In genomic region chr10:69468771-69469129, GRCh38 we compare ENCODE assay signal across 19 cellular contexts. TPM values are rescaled to one million over a fixed set of nuclear protein-coding genes. Genes with fewer than 3 reads are reported as not detected.
DNase-seq lines count a peak whose midpoint lies in the region; ATAC-seq, FAIRE-seq and TF ChIP-seq lines count a peak whose summit lies in the region.
"Had no signal": no experiment of that assay in that cellular context is flagged by ENCODE, and none has a peak within 500 bp of the region (broad histone marks: within the 10 kb centered on the region; RNA-seq: fewer than 3 reads in every experiment).

No MANE protein-coding gene starts in this region.

- H3K36me3 ChIP-seq in Panc1 (ENCODE audit: control insufficient read depth, insufficient read depth, low read length) (0 out of 2 replicates have a peak, but pooled peaks cover 3% of the 10 kb centered on the region), esophagus muscularis mucosa (no peaks in the 10 kb centered on the region), Peyer's patch (no peaks in the 10 kb centered on the region)

- peak overlapping the region; percentile 27; the same call in 1 of the 2 replicates for H3K27ac ChIP-seq in C4-2B
- peak overlapping the region; percentile 67 for H3K27ac ChIP-seq in Panc1 (ENCODE audit: low read length)
- peak overlapping the region; percentile 85 to 92 (median 90) for H3K27ac ChIP-seq in esophagus muscularis mucosa (replicated peaks in 1 of 4)
- H3K27ac ChIP-seq in Peyer's patch, result peak overlapping the region in 1 of 4 donors; percentile 46

- H3K4me3 ChIP-seq in Panc1 (ENCODE audit: low read depth in 2 of 2, low read length in 2 of 2) (no peak overlapping the region), esophagus muscularis mucosa (no peak overlapping the region), retinal pigment epithelial cell (ENCODE audit: low read length) (no peak overlapping the region), Peyer's patch (no peak overlapping the region)
- H3K4me3 ChIP-seq: GM12878 had no signal

- ATAC-seq in Panc1, result no peak
- ATAC-seq: GM12878 had no signal

- no peak for TF ChIP-seq POLR2A in esophagus muscularis mucosa (IDR thresholded peaks at IDR 0.05; ENCODE audit: low read depth)
- no peak for TF ChIP-seq POLR2A in Peyer's patch (IDR thresholded peaks at IDR 0.05)

- peaks cover 72% of the 10 kb centered on the region for H3K4me1 ChIP-seq in Panc1 (ENCODE audit: control insufficient read depth, insufficient read depth, low read length)
- H3K4me1 ChIP-seq in esophagus muscularis mucosa, result peaks cover 70 to 98% (median 91%) of the 10 kb centered on the region in 4 donors
- peaks cover 0 to 51% (median 3%) of the 10 kb centered on the region in 4 donors for H3K4me1 ChIP-seq in Peyer's patch

- intact Hi-C loops in Panc1 (cut with micrococcal nuclease; ENCODE audit: unreplicated experiment), result no loop called here
- intact Hi-C loops in esophagus muscularis mucosa (cut with DNase I), result no loop called here

- 83% methylated on average over 5 of the region's 5 CpGs for WGBS in esophagus muscularis mucosa

- FAIRE-seq in GM19239 (lab: Jason Lieb, UNC), result no peak
- FAIRE-seq: GM12878 had no signal

- CTCF ChIA-PET in Panc1 (lab: Charles Lee), result interaction anchor here (0.7 to 0.9 kb wide), 2 partner anchors 60 to 173 kb away, joined by 3 to 8 read pairs; no protein-coding TSS in a partner anchor

- H3K9me3 ChIP-seq in Panc1 (ENCODE audit: control insufficient read depth, insufficient read depth, low read depth, low read length) (no peaks in the 10 kb centered on the region), esophagus muscularis mucosa (no peaks in the 10 kb centered on the region), Peyer's patch (no peaks in the 10 kb centered on the region)
- H3K9me3 ChIP-seq: SK-N-SH had no signal

- TF ChIP-seq EP300 in esophagus muscularis mucosa (IDR thresholded peaks at IDR 0.05), result no peak

- no peak for DNase-seq in Panc1 (ENCODE audit: low read depth, low spot score)
- DNase-seq in esophagus muscularis mucosa (ENCODE audit: extremely low spot score), result no peak
- DNase-seq in retinal pigment epithelial cell (ENCODE audit: low read depth), result peak; percentile 78
- no peak for DNase-seq in RPMI8226
- no peak for DNase-seq in GM19239 (ENCODE audit: insufficient read length, low spot score)
- no peak for DNase-seq in Peyer's patch
- DNase-seq in NCI-H510A (lab: John Stamatoyannopoulos, UW), result no peak
- DNase-seq: activated T-cell treated with anti-CD3 and anti-CD28 coated beads, Interleukin-2, amount 50 U/mL, for 24 hours; effector CD8-positive, alpha-beta T cell; foreskin melanocyte; H7; mesenchymal stem cell; NCI-H226; nephron progenitor cell; SK-N-SH; stimulated activated CD4-positive, alpha-beta T cell treated with anti-CD3 and anti-CD28 coated beads, Interleukin-1b, Interleukin-23, amount 100 ng/mL, for 48 hours had no signal

- TF ChIP-seq CTCF in C4-2B (conservative IDR thresholded peaks at IDR 0.05) (no peak), Panc1 (IDR thresholded peaks at IDR 0.05) (no peak), esophagus muscularis mucosa (IDR thresholded peaks at IDR 0.05) (no peak), retinal pigment epithelial cell (conservative IDR thresholded peaks at IDR 0.05; ENCODE audit: low read depth, low read length) (no peak), Peyer's patch (IDR thresholded peaks at IDR 0.05) (no peak)

- in situ Hi-C loops in Panc1 (cut with HindIII; ENCODE audit: low pct_unique_long_range_greater_than_20kb, low sequenced_read_pairs), result no loop called here

- BruUV-seq in Panc1 (replicated peaks; lab: Mats Ljungman, UMichigan), result no TSS peak

- H3K27me3 ChIP-seq in Panc1 (ENCODE audit: control insufficient read depth, insufficient read depth, low read length) (no peaks in the 10 kb centered on the region), esophagus muscularis mucosa (no peaks in the 10 kb centered on the region), Peyer's patch (no peaks in the 10 kb centered on the region)

- POLR2A ChIA-PET in Panc1 (lab: Charles Lee), result interaction anchor here (0.7 kb wide), 1 partner anchor 16 kb away, joined by 6 read pairs; no protein-coding TSS in a partner anchor

RNA-seq across cellular contexts. Expression of gene TSPAN15, which starts 17.5 kb away (rescaled TPM):
- 199 TPM for total RNA-seq in Panc1 (2021; ENCODE audit: unreplicated experiment)
- 415 TPM for polyA plus RNA-seq in Panc1 (2012; ENCODE audit: insufficient read length)
- total RNA-seq in esophagus muscularis mucosa, result 10 to 100 TPM; 40.3 to 59.4 (median 53.5) TPM
- 100 to 1,000 TPM in 2 of 4 donors, 10 to 100 TPM in 2; 32.2 to 110 (median 94.4) TPM for total RNA-seq in Peyer's patch

RNA-seq across cellular contexts. Expression of gene TACR2, which starts 52.0 kb away (rescaled TPM):
- total RNA-seq in Panc1 (2021; ENCODE audit: unreplicated experiment), result 0.21 TPM
- 0.94 TPM for polyA plus RNA-seq in Panc1 (2012; ENCODE audit: insufficient read length)
- 10 to 100 TPM; 51.4 to 72.6 (median 68.1) TPM for total RNA-seq in esophagus muscularis mucosa
- 10 to 100 TPM in 1 of 4 donors, 1 to 10 TPM in 2, not detected in 1; 1.1 to 11.1 (median 3.2) TPM for total RNA-seq in Peyer's patch
- total RNA-seq: G401, GM12878, H7 had no signal

Comparison
In these comparisons a context has a peak if more than half of its experiments do, and no peak if none do; other contexts are left out.
1. RNA of gene TACR2, which starts 52.0 kb away (total RNA-seq): 51.4 to 72.6 TPM in esophagus muscularis mucosa; 1.1 to 11.1 TPM in Peyer's patch and 0.21 TPM in Panc1 (single experiment); every median in the first group is over 4 times any median in the second.